1 cellular context compared by ENCODE assay signal in the genomic region with DNA sequence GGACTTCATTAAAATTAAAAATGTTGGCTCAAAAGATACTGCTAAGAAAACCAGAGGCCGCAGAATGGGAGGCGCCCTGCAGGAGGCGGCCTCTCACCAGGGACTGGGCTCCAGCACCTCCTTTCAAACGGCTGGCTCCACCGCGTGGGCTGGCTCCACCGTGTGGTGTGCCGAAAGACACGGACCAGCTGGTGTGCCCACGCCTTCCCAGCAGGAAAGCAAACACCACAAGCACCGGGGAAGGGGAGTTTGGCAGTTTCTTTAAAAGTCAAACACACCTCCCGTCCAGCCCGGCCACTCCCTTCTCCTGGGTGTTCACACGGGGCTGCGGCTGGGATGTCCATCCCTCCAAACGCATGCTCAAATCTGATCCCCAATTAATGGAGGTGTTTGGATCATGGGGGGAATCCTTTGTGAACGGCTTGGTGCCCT.
TF ChIP-seq lines count a peak whose summit lies in the region.

No MANE protein-coding gene starts in this region.

TF ChIP-seq in IMR-90, 13 proteins besides CTCF, POLR2A, EP300 and RAD21:
- peak; percentile 32; the same call in 1 of the 2 replicates for TF ChIP-seq BHLHE40 (IDR thresholded peaks at IDR 0.05; ENCODE audit: low read depth, low read length)
- no peak for TF ChIP-seq CEBPB (IDR thresholded peaks at IDR 0.05; ENCODE audit: low read depth, low read length)
- TF ChIP-seq MXI1 (IDR thresholded peaks at IDR 0.05; ENCODE audit: borderline replicate concordance, low read depth, low read length), result peak; percentile 96
- TF ChIP-seq, protein P1, sequence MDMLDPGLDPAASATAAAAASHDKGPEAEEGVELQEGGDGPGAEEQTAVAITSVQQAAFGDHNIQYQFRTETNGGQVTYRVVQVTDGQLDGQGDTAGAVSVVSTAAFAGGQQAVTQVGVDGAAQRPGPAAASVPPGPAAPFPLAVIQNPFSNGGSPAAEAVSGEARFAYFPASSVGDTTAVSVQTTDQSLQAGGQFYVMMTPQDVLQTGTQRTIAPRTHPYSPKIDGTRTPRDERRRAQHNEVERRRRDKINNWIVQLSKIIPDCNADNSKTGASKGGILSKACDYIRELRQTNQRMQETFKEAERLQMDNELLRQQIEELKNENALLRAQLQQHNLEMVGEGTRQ (IDR thresholded peaks at IDR 0.05; ENCODE audit: low read depth, low read length), result peak; percentile 37; the same call in 1 of the 2 replicates
- TF ChIP-seq MAZ (IDR thresholded peaks at IDR 0.05; ENCODE audit: borderline replicate concordance, low read depth, low read length), result peak; percentile 30; the same call in 1 of the 2 replicates
- peak; percentile 57 for TF ChIP-seq SMC3 (IDR thresholded peaks at IDR 0.05; ENCODE audit: low read depth, low read length)
